ENCODE assay signal across 11 cellular contexts in genomic region chr4:121182296-121182695, GRCh38. TPM values are rescaled to one million over a fixed set of nuclear protein-coding genes. Genes with fewer than 3 reads are reported as not detected.
A peak's percentile ranks its signal among the peaks of the same experiment; 100 is the strongest.
DNase-seq lines count a peak whose midpoint lies in the region; ATAC-seq and TF ChIP-seq lines count a peak whose summit lies in the region.
"Had no signal": no experiment of that assay in that cellular context is flagged by ENCODE, and none has a peak within 500 bp of the region (broad histone marks: within the 10 kb centered on the region; RNA-seq: fewer than 3 reads in every experiment).

No MANE protein-coding gene starts in this region.

- intact Hi-C loops in mammary epithelial cell (cut with micrococcal nuclease) = no loop called here
- intact Hi-C loops in breast epithelium (cut with DNase I; ENCODE audit: low total_unique reads) = no loop called here
- intact Hi-C loops in vagina (cut with DNase I) = no loop called here
- intact Hi-C loops in aorta (cut with DNase I) = no loop called here
- intact Hi-C loops in tibial artery (cut with DNase I; ENCODE audit: low total_unique reads) = no loop called here

- H3K27me3 Mint-ChIP-seq in T-helper 17 cell = no peaks in the 10 kb centered on the region

- dilution Hi-C loops in mammary epithelial cell (cut with HindIII; ENCODE audit: low sequenced_read_pairs) = no loop called here

- peaks cover 53% of the 10 kb centered on the region for H3K4me1 Mint-ChIP-seq in T-helper 17 cell

- peak overlapping the region; percentile 96 for H3K27ac Mint-ChIP-seq in T-helper 17 cell

- H3K9ac ChIP-seq in mammary epithelial cell (ENCODE audit: insufficient read depth, low read length) = no peak overlapping the region

- no peaks in the 10 kb centered on the region for H3K9me3 ChIP-seq in mammary epithelial cell (replicated peaks; ENCODE audit: insufficient read depth, low read length)
- H3K9me3 ChIP-seq in breast epithelium = no peaks in the 10 kb centered on the region
- no peaks in the 10 kb centered on the region for H3K9me3 ChIP-seq in T-helper 17 cell (ENCODE audit: control insufficient read depth, low read length, poor library complexity, severe bottlenecking)
- no peaks in the 10 kb centered on the region for H3K9me3 ChIP-seq in vagina
- H3K9me3 ChIP-seq in aorta (ENCODE audit: control insufficient read depth, low read length) = no peaks in the 10 kb centered on the region
- no peaks in the 10 kb centered on the region for H3K9me3 ChIP-seq in tibial artery

- no TSS peak for BruUV-seq in mammary epithelial cell (replicated peaks; lab: Mats Ljungman, UMichigan)

- DNase-seq in mammary epithelial cell = no peak
- no peak for DNase-seq in breast epithelium (ENCODE audit: low spot score in 2 of 2)
- no peak for DNase-seq in T-helper 17 cell
- peak; percentile 65 for DNase-seq in iris pigment epithelial cell (ENCODE audit: low read depth)
- DNase-seq in vagina (ENCODE audit: extremely low spot score in 2 of 2) = no peak
- DNase-seq in NCI-H226 = no peak
- no peak for DNase-seq in aorta
- DNase-seq in tibial artery = no peak
- DNase-seq: activated gamma-delta T cell treated with Interleukin-2 at 50 U/mL for 16 hours, left ventricle myocardium superior, NCI-H510A had no signal

- H3K27ac ChIP-seq in mammary epithelial cell (ENCODE audit: insufficient read depth, low read depth, low read length) (no peak overlapping the region), breast epithelium (peak overlapping the region in 1 of 2 donors; percentile 43), vagina (peak overlapping the region; percentile 45), aorta (ENCODE audit: low read depth in 1 of 2, low read length in 2 of 2) (no peak overlapping the region), tibial artery (no peak overlapping the region)

- H3K36me3 ChIP-seq in mammary epithelial cell (ENCODE audit: insufficient read depth, low read length) (no peaks in the 10 kb centered on the region), breast epithelium (no peaks in the 10 kb centered on the region), vagina (no peaks in the 10 kb centered on the region), aorta (ENCODE audit: control insufficient read depth in 1 of 2, insufficient read depth in 2 of 2, low read length in 1 of 2) (no peaks in the 10 kb centered on the region), tibial artery (no peaks in the 10 kb centered on the region)

- no peak for TF ChIP-seq POLR2A in breast epithelium (IDR thresholded peaks at IDR 0.05)
- peak in 1 of 2 donors; percentile 35 for TF ChIP-seq POLR2A in vagina (IDR thresholded peaks at IDR 0.05)

- H3K27me3 ChIP-seq in mammary epithelial cell (ENCODE audit: insufficient read depth, low read length) = no peaks in the 10 kb centered on the region
- no peaks in the 10 kb centered on the region for H3K27me3 ChIP-seq in breast epithelium
- H3K27me3 ChIP-seq in vagina = no peaks in the 10 kb centered on the region
- H3K27me3 ChIP-seq in aorta (ENCODE audit: control insufficient read depth in 1 of 2, insufficient read depth in 2 of 2, low read length in 1 of 2) = no peaks in the 10 kb centered on the region
- no peaks in the 10 kb centered on the region for H3K27me3 ChIP-seq in tibial artery

- H3K79me2 ChIP-seq in mammary epithelial cell (ENCODE audit: insufficient read depth, low read length) = no peaks in the 10 kb centered on the region

- H3K36me3 Mint-ChIP-seq in T-helper 17 cell (ENCODE audit: low read depth) = peaks cover 7% of the 10 kb centered on the region

- H3K4me3 ChIP-seq in mammary epithelial cell (replicated peaks in 1 of 3; ENCODE audit: insufficient read depth in 1 of 3, low read depth in 2 of 3, low read length in 3 of 3) (no peak overlapping the region), breast epithelium (no peak overlapping the region), vagina (no peak overlapping the region), aorta (ENCODE audit: low read length in 2 of 2) (no peak overlapping the region), tibial artery (no peak overlapping the region)

- no peaks in the 10 kb centered on the region for H3K4me1 ChIP-seq in mammary epithelial cell (ENCODE audit: insufficient read depth, low read length)
- H3K4me1 ChIP-seq in breast epithelium = no peaks in the 10 kb centered on the region
- no peaks in the 10 kb centered on the region for H3K4me1 ChIP-seq in vagina
- H3K4me1 ChIP-seq in aorta (ENCODE audit: control insufficient read depth in 1 of 2, insufficient read depth in 2 of 2, low read length in 2 of 2) = no peaks in the 10 kb centered on the region
- H3K4me1 ChIP-seq in tibial artery = no peaks in the 10 kb centered on the region

- peak overlapping the region; percentile 17 for H2AFZ ChIP-seq in mammary epithelial cell (ENCODE audit: low read depth, low read length)

- no peak for TF ChIP-seq CTCF in mammary epithelial cell (conservative IDR thresholded peaks at IDR 0.05 in 1 of 2, IDR thresholded peaks at IDR 0.05 in 1 of 2; ENCODE audit: extremely low read depth in 1 of 2, insufficient read depth in 1 of 2, low read depth in 1 of 2, low read length in 2 of 2)
- TF ChIP-seq CTCF in breast epithelium (IDR thresholded peaks at IDR 0.05) = no peak
- TF ChIP-seq CTCF in vagina (IDR thresholded peaks at IDR 0.05) = no peak
- no peak for TF ChIP-seq CTCF in tibial artery (IDR thresholded peaks at IDR 0.05)

- CTCF ChIA-PET in mammary epithelial cell (lab: Charles Lee; ENCODE audit: low non-redundant PET) = no interaction called here

- in situ Hi-C loops in mammary epithelial cell (cut with MboI; ENCODE audit: low sequenced_read_pairs in 2 of 2) = loop anchor here (10.0 to 25.0 kb wide), 2 partner anchors 123 to 480 kb away; no protein-coding TSS in a partner anchor

- H4K20me1 ChIP-seq in mammary epithelial cell (ENCODE audit: insufficient read depth, low read length) = no peaks in the 10 kb centered on the region

- H3K4me3 Mint-ChIP-seq in T-helper 17 cell = peak overlapping the region; percentile 83

- 61% methylated on average over 3 of the region's 3 CpGs for WGBS in mammary epithelial cell (ENCODE audit: low coverage, missing lambda C conversion rate)
- 19 to 32% methylated on average over 3 of the region's 3 CpGs for WGBS in aorta, 2 donors

- ATAC-seq in T-helper 17 cell (peak; percentile 78), aorta (ENCODE audit: low FRiP score) (no peak)
- ATAC-seq: left ventricle myocardium superior had no signal

- H3K4me2 ChIP-seq in mammary epithelial cell (ENCODE audit: insufficient read depth, low read depth, low read length) = no peak overlapping the region

RNA-seq across cellular contexts. Expression of gene TNIP3, which starts 18.2 kb away (rescaled TPM):
- total RNA-seq in mammary epithelial cell = not detected
- polyA plus RNA-seq in mammary epithelial cell = 0.06 TPM
- not detected for polyA minus RNA-seq in mammary epithelial cell
- total RNA-seq in breast epithelium = under 1 TPM in 1 of 3 donors, not detected in 2; 0.73 TPM
- under 1 TPM; 0.12 to 0.47 TPM for total RNA-seq in T-helper 17 cell
- total RNA-seq in vagina = not detected
- under 1 TPM; 0.19 to 0.48 TPM for total RNA-seq in aorta
- polyA plus RNA-seq in aorta = under 1 TPM in 1 of 2 donors, not detected in 1; 0.88 TPM
- total RNA-seq: left ventricle myocardium superior had no signal
